In the genomic region with DNA sequence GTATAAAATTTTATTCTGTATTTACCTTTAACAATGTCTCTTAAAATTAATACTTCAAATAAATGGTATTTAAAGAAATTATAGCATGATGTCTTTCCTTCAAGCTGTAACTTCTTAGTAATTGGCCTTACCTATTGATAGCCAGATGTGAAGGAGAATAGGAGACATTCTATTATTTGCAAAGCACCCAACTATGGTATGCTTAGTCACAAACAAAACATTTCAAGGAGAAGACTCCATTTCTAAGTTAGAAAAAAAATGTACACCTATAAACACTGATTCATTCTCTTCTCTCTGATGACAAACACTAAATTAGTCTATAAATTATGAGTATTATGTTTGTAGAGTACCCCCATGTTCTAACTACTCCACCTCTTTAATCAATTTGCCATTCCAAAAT, we compare ENCODE assay signal across 30 cellular contexts.
DNase-seq lines count a peak whose midpoint lies in the region; ATAC-seq and TF ChIP-seq lines count a peak whose summit lies in the region.
"Had no signal": no experiment of that assay in that cellular context is flagged by ENCODE, and none has a peak within 500 bp of the region (broad histone marks: within the 10 kb centered on the region; RNA-seq: fewer than 3 reads in every experiment).

No MANE protein-coding gene starts in this region.

- DNase-seq in PC-3 (peak; percentile 55), progenitor cell of endocrine pancreas (ENCODE audit: low spot score, unreplicated experiment) (no peak), SKM-1 treated with dmso at 0.1 percent for 144 hours (lab: John Stamatoyannopoulos, UW; ENCODE audit: unreplicated experiment) (no peak), amygdala (lab: John Stamatoyannopoulos, UW) (no peak)
- DNase-seq: 8988T; ACHN; AML-193; BE2C; C1 segment of cervical spinal cord; Caco-2; Calu3; CD4-positive, alpha-beta memory T cell; CD4-positive, alpha-beta T cell; CD4-positive, CD25-positive, alpha-beta regulatory T cell; CD8-positive, alpha-beta memory T cell; CD8-positive, alpha-beta T cell; COR-L47; DMS 273 treated with DMSO at 0.1 percent for 48 hours; DMS153; DMS79; DMS79 treated with DMSO at 0.1 percent for 48 hours; DND-41; EL had no signal

- H4K20me1 ChIP-seq in PC-3 (ENCODE audit: low read length), result no peaks in the 10 kb centered on the region
- H4K20me1 ChIP-seq: BLaER1; BLaER1 treated with 17β-estradiol and CSF1 and Interleukin-3, amounts not matched to agents 10 nM and 100 nM had no signal

- peak; percentile 83 for ATAC-seq in PC-3
- ATAC-seq: A549; CD8-positive, alpha-beta T cell had no signal

- H3K9me3 ChIP-seq in PC-3 (ENCODE audit: low read length), result no peaks in the 10 kb centered on the region
- H3K9me3 ChIP-seq: A549; BE2C; BLaER1; BLaER1 treated with 17β-estradiol and CSF1 and Interleukin-3, amounts not matched to agents 10 nM and 100 nM; Caco-2 had no signal

- H3K4me1 Mint-ChIP-seq in progenitor cell of endocrine pancreas (ENCODE audit: low read depth), result peaks cover 56% of the 10 kb centered on the region
- H3K4me1 Mint-ChIP-seq: B cell; CD14-positive monocyte; CD4-positive, alpha-beta memory T cell; CD4-positive, CD25-positive, alpha-beta regulatory T cell; CD8-positive, alpha-beta memory T cell had no signal

- intact Hi-C loops in PC-3 (cut with micrococcal nuclease), result no loop called here

- peak overlapping the region; percentile 88 for H3K27ac Mint-ChIP-seq in progenitor cell of endocrine pancreas
- H3K27ac Mint-ChIP-seq: B cell; CD14-positive monocyte; CD4-positive, alpha-beta memory T cell; CD4-positive, alpha-beta T cell; CD4-positive, CD25-positive, alpha-beta regulatory T cell; CD8-positive, alpha-beta memory T cell; CD8-positive, alpha-beta T cell had no signal

- no peaks in the 10 kb centered on the region for H3K36me3 ChIP-seq in PC-3 (ENCODE audit: low read depth, low read length)
- H3K36me3 ChIP-seq: BE2C; BLaER1; BLaER1 treated with 17β-estradiol and CSF1 and Interleukin-3, amounts not matched to agents 10 nM and 100 nM had no signal

- no peaks in the 10 kb centered on the region for H3K27me3 ChIP-seq in PC-3 (ENCODE audit: low read length)
- H3K27me3 ChIP-seq: BE2C; BLaER1; BLaER1 treated with 17β-estradiol and CSF1 and Interleukin-3, amounts not matched to agents 10 nM and 100 nM had no signal

- no peaks in the 10 kb centered on the region for H3K9me2 ChIP-seq in PC-3 (replicated peaks; ENCODE audit: low read length)

- peaks cover 34% of the 10 kb centered on the region for H3K4me1 ChIP-seq in PC-3 (ENCODE audit: insufficient read depth, low read length)
- H3K4me1 ChIP-seq: A549; BE2C; BLaER1; BLaER1 treated with 17β-estradiol and CSF1 and Interleukin-3, amounts not matched to agents 10 nM and 100 nM; Caco-2 had no signal

- H3K4me3 ChIP-seq in PC-3 (ENCODE audit: low read length), result no peak overlapping the region; the same call in 1 of the 2 replicates
- H3K4me3 ChIP-seq: A549; BLaER1; BLaER1 treated with 17β-estradiol and CSF1 and Interleukin-3, amounts not matched to agents 10 nM and 100 nM had no signal

- H3K9ac ChIP-seq in PC-3 (ENCODE audit: low read length), result 0 out of 2 replicates have a peak overlapping the region, but pooled peaks have one; percentile 26
- H3K9ac ChIP-seq: BLaER1; BLaER1 treated with 17β-estradiol and CSF1 and Interleukin-3, amounts not matched to agents 10 nM and 100 nM had no signal

- no peak for TF ChIP-seq CTCF in PC-3 (conservative IDR thresholded peaks at IDR 0.05; ENCODE audit: low read depth, low read length)
- no peak for TF ChIP-seq CTCF in progenitor cell of endocrine pancreas (IDR thresholded peaks at IDR 0.05; ENCODE audit: unreplicated experiment)

- H3K9me3 Mint-ChIP-seq in progenitor cell of endocrine pancreas (ENCODE audit: low read depth), result peaks cover 12% of the 10 kb centered on the region
- H3K9me3 Mint-ChIP-seq: CD4-positive, alpha-beta T cell; CD8-positive, alpha-beta T cell had no signal

- H3F3A ChIP-seq in PC-3 (ENCODE audit: low read length, unreplicated experiment), result no peaks in the 10 kb centered on the region

- H3K79me2 ChIP-seq in PC-3 (ENCODE audit: low read length), result no peaks in the 10 kb centered on the region

- POLR2A ChIA-PET in PC-3 (lab: Charles Lee; ENCODE audit: unreplicated experiment), result no interaction called here

- peak overlapping the region; percentile 54 for H3K27ac ChIP-seq in PC-3 (ENCODE audit: low read length)
- H3K27ac ChIP-seq: 22Rv1; A549; BLaER1; BLaER1 treated with 17β-estradiol and CSF1 and Interleukin-3, amounts not matched to agents 10 nM and 100 nM; C4-2B had no signal

- H3K4me2 ChIP-seq in PC-3 (ENCODE audit: low read length), result peak overlapping the region; percentile 40
- H3K4me2 ChIP-seq: A549; BLaER1; BLaER1 treated with 17β-estradiol and CSF1 and Interleukin-3, amounts not matched to agents 10 nM and 100 nM had no signal

- H2AFZ ChIP-seq in PC-3 (ENCODE audit: low read length), result no peak overlapping the region

- H3K36me3 Mint-ChIP-seq in progenitor cell of endocrine pancreas (ENCODE audit: insufficient read depth), result peaks cover 10% of the 10 kb centered on the region
- H3K36me3 Mint-ChIP-seq: CD14-positive monocyte; CD4-positive, alpha-beta memory T cell; CD4-positive, CD25-positive, alpha-beta regulatory T cell; CD8-positive, alpha-beta memory T cell; CD8-positive, alpha-beta T cell had no signal

- H3K27me3 Mint-ChIP-seq in progenitor cell of endocrine pancreas, result no peaks in the 10 kb centered on the region
- H3K27me3 Mint-ChIP-seq: B cell; CD4-positive, CD25-positive, alpha-beta regulatory T cell had no signal

- CTCF ChIA-PET in PC-3 (lab: Charles Lee), result no interaction called here

- no peak overlapping the region for H3K4me3 Mint-ChIP-seq in progenitor cell of endocrine pancreas (ENCODE audit: low read depth)
- H3K4me3 Mint-ChIP-seq: B cell; CD14-positive monocyte; CD4-positive, alpha-beta memory T cell; CD4-positive, alpha-beta T cell; CD4-positive, CD25-positive, alpha-beta regulatory T cell; CD8-positive, alpha-beta memory T cell; CD8-positive, alpha-beta T cell had no signal

- no TSS peak for BruUV-seq in PC-3 (replicated peaks; lab: Mats Ljungman, UMichigan)
